Comparison of ENCODE assay signal across 8 cellular contexts in genomic region chr5:80181618-80182211, GRCh38.
DNase-seq lines count a peak whose midpoint lies in the region; ATAC-seq and TF ChIP-seq lines count a peak whose summit lies in the region.

No MANE protein-coding gene starts in this region.

- H3K4me1 Mint-ChIP-seq in CD4-positive, alpha-beta memory T cell: peaks cover 67 to 91% (median 84%) of the 10 kb centered on the region in 4 donors

- peak overlapping the region; percentile 28 to 76 (median 69) for H3K4me3 Mint-ChIP-seq in CD4-positive, alpha-beta memory T cell

- TF ChIP-seq CTCF in Loucy (conservative IDR thresholded peaks at IDR 0.05; ENCODE audit: low read length) (no peak), gastrocnemius medialis (IDR thresholded peaks at IDR 0.05 in 4 of 5, conservative IDR thresholded peaks at IDR 0.05 in 1 of 5) (no peak)

- peak overlapping the region; percentile 48 for H3K27ac ChIP-seq in CD4-positive, alpha-beta memory T cell (ENCODE audit: low read depth, low read length)
- no peak overlapping the region for H3K27ac ChIP-seq in gastrocnemius medialis

- ATAC-seq in GM18861 (IDR thresholded peaks at IDR 0.05; ENCODE audit: unreplicated experiment): no peak
- ATAC-seq in GM19035 (IDR thresholded peaks at IDR 0.05; ENCODE audit: unreplicated experiment): no peak
- ATAC-seq in gastrocnemius medialis: no peak

- peaks cover 27 to 37% of the 10 kb centered on the region in 2 donors for H3K36me3 Mint-ChIP-seq in CD4-positive, alpha-beta memory T cell

- H3K9me3 Mint-ChIP-seq in CD4-positive, alpha-beta memory T cell: peaks cover 0 to 4% (median 0%) of the 10 kb centered on the region in 8 donors

- POLR2A ChIA-PET in CD4-positive, alpha-beta memory T cell (lab: Charles Lee; ENCODE audit: partially characterized antibody): interaction anchor here (0.7 to 18.1 kb wide), 21 partner anchors 7 to 94 kb away, joined by 3 to 409 read pairs (median 5); partner anchors contain the start of gene SERINC5

- H3K79me2 ChIP-seq in Loucy (ENCODE audit: insufficient read depth, low read length): peaks cover 61% of the 10 kb centered on the region

- H3K27me3 Mint-ChIP-seq in CD4-positive, alpha-beta memory T cell: no peaks in the 10 kb centered on the region

- no peaks in the 10 kb centered on the region for H3K9me3 ChIP-seq in CD4-positive, alpha-beta memory T cell (ENCODE audit: control insufficient read depth in 1 of 2, low read length in 2 of 2)
- H3K9me3 ChIP-seq in Loucy (ENCODE audit: insufficient read depth, low read depth, low read length): no peaks in the 10 kb centered on the region
- no peaks in the 10 kb centered on the region for H3K9me3 ChIP-seq in gastrocnemius medialis

- peak overlapping the region in 1 of 2 donors; percentile 5 for H3K4me3 ChIP-seq in CD4-positive, alpha-beta memory T cell (ENCODE audit: low read length in 2 of 2)
- peak overlapping the region; percentile 63 for H3K4me3 ChIP-seq in Loucy (ENCODE audit: low read length, poor library complexity, severe bottlenecking)
- H3K4me3 ChIP-seq in gastrocnemius medialis: no peak overlapping the region

- intact Hi-C loops in CD4-positive, alpha-beta memory T cell (cut with micrococcal nuclease): loop anchor here (1.0 to 5.0 kb wide), 7 partner anchors 11 to 89 kb away; partner anchors contain the start of gene SERINC5
- intact Hi-C loops in gastrocnemius medialis (cut with DNase I; ENCODE audit: low total_unique reads): no loop called here

- TF ChIP-seq POLR2A in gastrocnemius medialis (IDR thresholded peaks at IDR 0.05): no peak

- DNase-seq in CD4-positive, alpha-beta memory T cell: peak; percentile 79 to 84 (median 81)
- DNase-seq in activated T-helper 1 cell treated with Interleukin-2 at 50 U/mL for 16 hours (ENCODE audit: low read depth): peak; percentile 41
- peak; percentile 53 for DNase-seq in kidney glomerular epithelial cell (lab: John Stamatoyannopoulos, UW)
- no peak for DNase-seq in HuH-7.5 (ENCODE audit: low spot score)
- DNase-seq in gastrocnemius medialis: no peak

- H3K27me3 ChIP-seq in CD4-positive, alpha-beta memory T cell (ENCODE audit: insufficient read depth, low read length): no peaks in the 10 kb centered on the region
- H3K27me3 ChIP-seq in Loucy (ENCODE audit: insufficient read depth, low read length, poor library complexity, severe bottlenecking): no peaks in the 10 kb centered on the region
- H3K27me3 ChIP-seq in gastrocnemius medialis: no peaks in the 10 kb centered on the region

- no peaks in the 10 kb centered on the region for H4K20me1 ChIP-seq in Loucy (ENCODE audit: insufficient read depth, low read length, poor library complexity, severe bottlenecking)

- peaks cover 33% of the 10 kb centered on the region for H3F3A ChIP-seq in Loucy (ENCODE audit: low read depth)

- H3K27ac Mint-ChIP-seq in CD4-positive, alpha-beta memory T cell: peak overlapping the region; percentile 89 to 97 (median 95)

- CTCF ChIA-PET in CD4-positive, alpha-beta memory T cell (lab: Charles Lee; ENCODE audit: partially characterized antibody): interaction anchor here (0.9 to 4.5 kb wide), 7 partner anchors 8 to 125 kb away, joined by 3 to 23 read pairs (median 3); partner anchors contain the start of gene SERINC5

- no peak overlapping the region for H2AFZ ChIP-seq in Loucy (ENCODE audit: low read length)

- in situ Hi-C loops in gastrocnemius medialis (cut with MboI; ENCODE audit: low sequenced_read_pairs in 4 of 4): no loop called here

- no peaks in the 10 kb centered on the region for H3K9me2 ChIP-seq in Loucy (replicated peaks; ENCODE audit: low read depth, low read length)

- peaks cover 97% of the 10 kb centered on the region for H3K4me1 ChIP-seq in CD4-positive, alpha-beta memory T cell (ENCODE audit: insufficient read depth, low read length)
- H3K4me1 ChIP-seq in Loucy (ENCODE audit: insufficient read depth, low read length, poor library complexity, severe bottlenecking) (peaks cover 79% of the 10 kb centered on the region), gastrocnemius medialis (peaks cover 3% of the 10 kb centered on the region in 2 donors)

- peaks cover 11% of the 10 kb centered on the region for H3K36me3 ChIP-seq in CD4-positive, alpha-beta memory T cell (ENCODE audit: insufficient read depth, low read length)
- H3K36me3 ChIP-seq in Loucy (ENCODE audit: insufficient read depth, low read length) (peaks cover 17% of the 10 kb centered on the region), gastrocnemius medialis (peaks cover 0 to 3% of the 10 kb centered on the region in 2 donors)

- peak overlapping the region; percentile 92 for H3K4me2 ChIP-seq in Loucy (ENCODE audit: low read depth, low read length, poor library complexity, severe bottlenecking)

- peak overlapping the region; percentile 85 for H3K9ac ChIP-seq in Loucy (ENCODE audit: low read depth, low read length, poor library complexity, severe bottlenecking)

Comparison
In these comparisons a context has a peak if more than half of its experiments do, and no peak if none do; other contexts are left out.
1. DNase-seq: peak in CD4-positive, alpha-beta memory T cell (5 of 5), activated T-helper 1 cell treated with Interleukin-2 at 50 U/mL for 16 hours (single experiment) and kidney glomerular epithelial cell (single experiment); none in HuH-7.5 (single experiment) and gastrocnemius medialis (0 of 2).